2 cellular contexts compared by ENCODE assay signal in the genomic region with DNA sequence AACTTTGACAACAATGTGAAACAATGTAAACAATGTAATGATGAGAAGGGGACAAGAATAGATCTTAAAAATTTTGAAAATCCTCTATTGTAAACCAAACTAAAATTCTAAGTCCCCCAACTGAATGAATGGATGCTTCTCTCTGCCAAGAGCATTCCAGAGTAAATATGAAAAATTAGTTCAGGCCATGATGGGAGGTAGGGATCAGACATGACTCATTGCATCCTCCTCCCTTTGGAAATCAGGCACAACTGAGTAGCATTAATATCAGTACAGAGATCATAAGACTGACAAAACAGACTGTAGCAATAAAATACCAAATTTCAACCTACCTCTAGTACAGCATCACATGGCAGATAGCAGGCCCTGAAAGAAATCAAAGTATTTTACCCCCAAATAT.
TF ChIP-seq lines count a peak whose summit lies in the region.

No MANE protein-coding gene starts in this region.

TF ChIP-seq in IMR-90, 13 proteins besides CTCF, POLR2A, EP300 and RAD21:
- TF ChIP-seq RCOR1 (IDR thresholded peaks at IDR 0.05; ENCODE audit: insufficient replicate concordance, low read length) (no peak), CEBPB (IDR thresholded peaks at IDR 0.05; ENCODE audit: low read depth, low read length) (no peak), NFE2L2 (IDR thresholded peaks at IDR 0.05; ENCODE audit: low read depth, low read length) (no peak), SMC3 (IDR thresholded peaks at IDR 0.05; ENCODE audit: low read depth, low read length) (no peak), RFX5 (IDR thresholded peaks at IDR 0.05; ENCODE audit: low read depth, low read length) (no peak), FOS (IDR thresholded peaks at IDR 0.05; ENCODE audit: low read depth, low read length) (no peak), MXI1 (IDR thresholded peaks at IDR 0.05; ENCODE audit: borderline replicate concordance, low read depth, low read length) (no peak), CHD1 (IDR thresholded peaks at IDR 0.05; ENCODE audit: low read depth, low read length) (no peak), BHLHE40 (IDR thresholded peaks at IDR 0.05; ENCODE audit: low read depth, low read length) (no peak), MAZ (IDR thresholded peaks at IDR 0.05; ENCODE audit: borderline replicate concordance, low read depth, low read length) (no peak), MAFK (IDR thresholded peaks at IDR 0.05; ENCODE audit: low read depth, low read length) (no peak)
- TF ChIP-seq, protein P1, sequence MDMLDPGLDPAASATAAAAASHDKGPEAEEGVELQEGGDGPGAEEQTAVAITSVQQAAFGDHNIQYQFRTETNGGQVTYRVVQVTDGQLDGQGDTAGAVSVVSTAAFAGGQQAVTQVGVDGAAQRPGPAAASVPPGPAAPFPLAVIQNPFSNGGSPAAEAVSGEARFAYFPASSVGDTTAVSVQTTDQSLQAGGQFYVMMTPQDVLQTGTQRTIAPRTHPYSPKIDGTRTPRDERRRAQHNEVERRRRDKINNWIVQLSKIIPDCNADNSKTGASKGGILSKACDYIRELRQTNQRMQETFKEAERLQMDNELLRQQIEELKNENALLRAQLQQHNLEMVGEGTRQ (IDR thresholded peaks at IDR 0.05; ENCODE audit: low read depth, low read length): no peak
- TF ChIP-seq, protein P2, sequence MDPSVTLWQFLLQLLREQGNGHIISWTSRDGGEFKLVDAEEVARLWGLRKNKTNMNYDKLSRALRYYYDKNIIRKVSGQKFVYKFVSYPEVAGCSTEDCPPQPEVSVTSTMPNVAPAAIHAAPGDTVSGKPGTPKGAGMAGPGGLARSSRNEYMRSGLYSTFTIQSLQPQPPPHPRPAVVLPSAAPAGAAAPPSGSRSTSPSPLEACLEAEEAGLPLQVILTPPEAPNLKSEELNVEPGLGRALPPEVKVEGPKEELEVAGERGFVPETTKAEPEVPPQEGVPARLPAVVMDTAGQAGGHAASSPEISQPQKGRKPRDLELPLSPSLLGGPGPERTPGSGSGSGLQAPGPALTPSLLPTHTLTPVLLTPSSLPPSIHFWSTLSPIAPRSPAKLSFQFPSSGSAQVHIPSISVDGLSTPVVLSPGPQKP (IDR thresholded peaks at IDR 0.05; ENCODE audit: borderline replicate concordance, low read depth, low read length): no peak

TF ChIP-seq in HepG2, 621 proteins besides CTCF, POLR2A, EP300 and RAD21:
- TF ChIP-seq SP140L (CRISPR knock-in tag; IDR thresholded peaks at IDR 0.05; ENCODE audit: borderline replicate concordance) (no peak), ZNF331 (CRISPR knock-in tag; IDR thresholded peaks at IDR 0.05) (no peak), KMT2A (CRISPR knock-in tag; IDR thresholded peaks at IDR 0.05) (no peak)
TF ChIP-seq in HepG2: peak in this region for 0.
